9 cellular contexts compared by ENCODE assay signal in genomic region chr15:40893019-40893723, GRCh38. TPM values are rescaled to one million over a fixed set of nuclear protein-coding genes. Genes with fewer than 3 reads are reported as not detected.
DNase-seq lines count a peak whose midpoint lies in the region; ATAC-seq, FAIRE-seq and TF ChIP-seq lines count a peak whose summit lies in the region.
"Had no signal": no experiment of that assay in that cellular context is flagged by ENCODE, and none has a peak within 500 bp of the region (broad histone marks: within the 10 kb centered on the region; RNA-seq: fewer than 3 reads in every experiment).

No MANE protein-coding gene starts in this region.

- peaks cover 3 to 37% (median 8%) of the 10 kb centered on the region in 4 donors for H3K4me1 ChIP-seq in Peyer's patch
- no peaks in the 10 kb centered on the region for H3K4me1 ChIP-seq in foreskin keratinocyte

- peaks cover 7% of the 10 kb centered on the region for H3K36me3 Mint-ChIP-seq in progenitor cell of endocrine pancreas (ENCODE audit: insufficient read depth)

- no peak for TF ChIP-seq CTCF in Peyer's patch (IDR thresholded peaks at IDR 0.05)
- no peak for TF ChIP-seq CTCF in foreskin keratinocyte (conservative IDR thresholded peaks at IDR 0.05)
- no peak for TF ChIP-seq CTCF in progenitor cell of endocrine pancreas (IDR thresholded peaks at IDR 0.05; ENCODE audit: unreplicated experiment)

- peaks cover 11% of the 10 kb centered on the region for H3K4me1 Mint-ChIP-seq in progenitor cell of endocrine pancreas (ENCODE audit: low read depth)

- H3K27ac ChIP-seq in Peyer's patch (peak overlapping the region in 3 of 4 donors; percentile 83 to 94 (median 89)), foreskin keratinocyte (peak overlapping the region; percentile 39), substantia nigra (ENCODE audit: low read depth, low read length, poor library complexity, severe bottlenecking) (no peak overlapping the region)

- H3K9me3 Mint-ChIP-seq in progenitor cell of endocrine pancreas (ENCODE audit: low read depth), result no peaks in the 10 kb centered on the region

- peaks cover 3% of the 10 kb centered on the region for H3K27me3 Mint-ChIP-seq in progenitor cell of endocrine pancreas

- peaks cover 0 to 6% (median 0%) of the 10 kb centered on the region in 3 donors for H3K36me3 ChIP-seq in Peyer's patch

- no peak for DNase-seq in GM12891 (ENCODE audit: insufficient read length, low spot score)
- no peak for DNase-seq in Peyer's patch
- no peak for DNase-seq in foreskin keratinocyte
- DNase-seq in progenitor cell of endocrine pancreas (ENCODE audit: low spot score, unreplicated experiment), result no peak
- DNase-seq in stimulated activated CD4-positive, alpha-beta T cell treated with anti-CD3 and anti-CD28 coated beads, Interleukin-1b, Interleukin-23, amount 100 ng/mL, for 48 hours, result no peak
- no peak for DNase-seq in substantia nigra (lab: John Stamatoyannopoulos, UW)
- DNase-seq: NCI-H2081 treated with DMSO at 0.1 percent for 48 hours had no signal

- H3K27ac Mint-ChIP-seq in progenitor cell of endocrine pancreas, result no peak overlapping the region

- TF ChIP-seq POLR2A in GM12891 (IDR thresholded peaks at IDR 0.05; ENCODE audit: low read depth, low read length) (no peak), Peyer's patch (IDR thresholded peaks at IDR 0.05) (no peak)

- peak overlapping the region in 2 of 4 donors; percentile 79 to 81 for H3K4me3 ChIP-seq in Peyer's patch

- H3K27me3 ChIP-seq in Peyer's patch (no peaks in the 10 kb centered on the region), foreskin keratinocyte (no peaks in the 10 kb centered on the region)

- no peaks in the 10 kb centered on the region for H3K9me3 ChIP-seq in Peyer's patch

- peak overlapping the region; percentile 99 for H3K4me3 Mint-ChIP-seq in progenitor cell of endocrine pancreas (ENCODE audit: low read depth)

- ATAC-seq in foreskin keratinocyte (no peak), GM19395 (IDR thresholded peaks at IDR 0.05; ENCODE audit: unreplicated experiment) (no peak), GM19328 (IDR thresholded peaks at IDR 0.05; ENCODE audit: unreplicated experiment) (no peak)

- FAIRE-seq in GM12891 (lab: Jason Lieb, UNC), result peak; percentile 40

TF ChIP-seq in GM12891, 5 proteins besides CTCF, POLR2A, EP300 and RAD21:
- TF ChIP-seq POLR2AphosphoS5 (IDR thresholded peaks at IDR 0.05; ENCODE audit: low read depth, low read length) (no peak), SPI1 (IDR thresholded peaks at IDR 0.05; ENCODE audit: low read depth, low read length) (no peak), TAF1 (IDR thresholded peaks at IDR 0.05; ENCODE audit: low read depth, low read length) (no peak), POU2F2 (IDR thresholded peaks at IDR 0.05; ENCODE audit: low read depth, low read length) (no peak)

RNA-seq across cellular contexts. Expression of gene VPS18, which starts 1.1 kb away (rescaled TPM):
- 7.8 TPM for polyA plus RNA-seq in GM12891 (2012; ENCODE audit: low read depth, missing spikeins)
- total RNA-seq in Peyer's patch (10 to 100 TPM; 15.7 to 26.8 (median 23.8) TPM), foreskin keratinocyte (17.7 and 20.6 TPM in 2 replicates), progenitor cell of endocrine pancreas (27.4 and 28.9 TPM in 2 replicates)
- 10.4 and 11.4 TPM in 2 replicates for polyA plus RNA-seq in foreskin keratinocyte

RNA-seq across cellular contexts. Expression of gene RHOV, which starts 19.1 kb away (rescaled TPM):
- polyA plus RNA-seq in GM12891 (2012; ENCODE audit: low read depth, missing spikeins), result 14.7 TPM
- total RNA-seq in Peyer's patch, result 1 to 10 TPM in 1 of 4 donors, under 1 TPM in 2, not detected in 1; 0.67 to 1.6 (median 0.88) TPM
- total RNA-seq in foreskin keratinocyte, result 0.17 and 0.18 TPM in 2 replicates
- 0.37 and 0.55 TPM in 2 replicates for polyA plus RNA-seq in foreskin keratinocyte
- total RNA-seq in progenitor cell of endocrine pancreas, result 4.4 and 5.1 TPM in 2 replicates

RNA-seq across cellular contexts. Expression of gene DLL4, which starts 36.0 kb away (rescaled TPM):
- polyA plus RNA-seq in GM12891 (2012; ENCODE audit: low read depth, missing spikeins), result 0.09 TPM
- total RNA-seq in Peyer's patch, result 10 to 100 TPM in 3 of 4 donors, 1 to 10 TPM in 1; 7.8 to 15.3 (median 12.3) TPM
- not detected in 2 replicates for total RNA-seq in foreskin keratinocyte
- polyA plus RNA-seq in foreskin keratinocyte, result not detected in 2 replicates
- total RNA-seq in progenitor cell of endocrine pancreas, result 6.2 and 6.5 TPM in 2 replicates

RNA-seq across cellular contexts. Expression of gene SPINT1, which starts 49.3 kb away (rescaled TPM):
- polyA plus RNA-seq in GM12891 (2012; ENCODE audit: low read depth, missing spikeins), result 11.6 TPM
- total RNA-seq in Peyer's patch, result 100 to 1,000 TPM; 103 to 991 (median 784) TPM
- 107 and 121 TPM in 2 replicates for total RNA-seq in foreskin keratinocyte
- 112 and 117 TPM in 2 replicates for polyA plus RNA-seq in foreskin keratinocyte
- 213 and 217 TPM in 2 replicates for total RNA-seq in progenitor cell of endocrine pancreas
